Comparison of ENCODE assay signal across 8 cellular contexts in the genomic region with DNA sequence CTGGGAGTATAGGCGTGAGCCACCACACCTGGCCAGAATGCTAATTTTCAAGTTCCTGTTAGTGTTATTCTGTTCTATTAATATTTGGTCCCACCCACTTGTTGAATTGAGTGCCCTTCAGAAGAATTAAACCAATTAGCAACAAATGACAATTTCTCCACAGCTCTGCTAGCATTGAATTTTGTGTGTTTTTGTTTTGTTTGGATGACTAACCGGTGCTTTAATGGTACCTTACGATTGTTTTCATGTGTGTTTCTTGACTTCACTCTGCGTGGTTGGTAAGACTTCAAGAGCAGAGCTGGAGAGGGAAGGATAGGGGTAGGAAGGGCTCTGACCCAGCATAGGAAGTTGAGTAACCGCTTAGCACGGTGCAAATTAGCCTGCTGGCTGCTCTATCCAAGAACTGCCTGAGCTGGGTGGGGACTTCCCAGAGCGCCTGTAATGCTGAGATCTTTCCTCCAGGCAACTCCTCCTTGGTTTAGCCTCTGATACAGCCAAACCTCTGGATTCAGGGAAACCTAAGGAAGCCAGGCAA. TPM values are rescaled to one million over a fixed set of nuclear protein-coding genes. Genes with fewer than 3 reads are reported as not detected.
A peak's percentile ranks its signal among the peaks of the same experiment; 100 is the strongest.
DNase-seq lines count a peak whose midpoint lies in the region; ATAC-seq and TF ChIP-seq lines count a peak whose summit lies in the region.

No MANE protein-coding gene starts in this region.

- no peak for ATAC-seq in HG02870 (IDR thresholded peaks at IDR 0.05; ENCODE audit: unreplicated experiment)
- ATAC-seq in GM18519 (IDR thresholded peaks at IDR 0.05; ENCODE audit: low FRiP score, unreplicated experiment) = no peak

- H3K9me3 ChIP-seq in right atrium auricular region = no peaks in the 10 kb centered on the region
- no peaks in the 10 kb centered on the region for H3K9me3 ChIP-seq in skeletal muscle tissue (ENCODE audit: control insufficient read depth in 3 of 3, low read length in 3 of 3)

- no peak for TF ChIP-seq CTCF in right atrium auricular region (IDR thresholded peaks at IDR 0.05)

- H3K4me3 ChIP-seq in right atrium auricular region = peak overlapping the region in 1 of 2 donors; percentile 24
- peak overlapping the region in 1 of 3 donors; percentile 38 for H3K4me3 ChIP-seq in skeletal muscle tissue (ENCODE audit: low read length in 3 of 3)

- peak overlapping the region; percentile 39 to 66 (median 65) for H3K9ac ChIP-seq in skeletal muscle tissue (ENCODE audit: low read depth in 1 of 3, low read length in 3 of 3)

- DNase-seq in DMS 273 (lab: John Stamatoyannopoulos, UW; ENCODE audit: unreplicated experiment) (peak; percentile 36), DMS 273 treated with DMSO at 0.1 percent for 48 hours (lab: John Stamatoyannopoulos, UW) (no peak), RPMI8226 (peak; percentile 41), right atrium auricular region (ENCODE audit: low spot score) (peak; percentile 86)

- H3K4me1 ChIP-seq in right atrium auricular region = peaks cover 0 to 54% of the 10 kb centered on the region in 2 donors
- H3K4me1 ChIP-seq in skeletal muscle tissue (ENCODE audit: control insufficient read depth in 3 of 3, insufficient read depth in 3 of 3, low read length in 3 of 3) = peaks cover 28 to 36% (median 28%) of the 10 kb centered on the region in 3 donors

- peak overlapping the region; percentile 49 for H3K27ac ChIP-seq in angular gyrus (ENCODE audit: low read depth, low read length)
- H3K27ac ChIP-seq in right atrium auricular region = peak overlapping the region; percentile 80 to 81
- peak overlapping the region; percentile 81 for H3K27ac ChIP-seq in skeletal muscle tissue (ENCODE audit: low read depth, low read length)

- H3K36me3 ChIP-seq in right atrium auricular region = peaks cover 11% of the 10 kb centered on the region
- H3K36me3 ChIP-seq in skeletal muscle tissue (ENCODE audit: control insufficient read depth in 3 of 3, insufficient read depth in 3 of 3, low read length in 3 of 3) = peaks cover 0 to 2% (median 2%) of the 10 kb centered on the region in 3 donors

- H3K27me3 ChIP-seq in right atrium auricular region (no peaks in the 10 kb centered on the region), skeletal muscle tissue (ENCODE audit: control insufficient read depth in 3 of 3, insufficient read depth in 3 of 3, low read length in 3 of 3) (no peaks in the 10 kb centered on the region)

RNA-seq across cellular contexts. Expression of gene ARPC1B, which starts 4.6 kb away (rescaled TPM):
- 100 to 1,000 TPM in 1 of 2 donors, 10 to 100 TPM in 1; 53.0 to 115 TPM for total RNA-seq in right atrium auricular region
- total RNA-seq in skeletal muscle tissue = 44.9 TPM

RNA-seq across cellular contexts. Expression of gene PDAP1, which starts 29.3 kb away (rescaled TPM):
- total RNA-seq in right atrium auricular region (10 to 100 TPM; 70.9 to 93.3 TPM), skeletal muscle tissue (10.4 TPM)

RNA-seq across cellular contexts. Expression of gene BUD31, which starts 29.7 kb away (rescaled TPM):
- total RNA-seq in right atrium auricular region = 10 to 100 TPM; 36.7 to 57.0 TPM
- 44.4 TPM for total RNA-seq in skeletal muscle tissue

RNA-seq across cellular contexts. Expression of gene ARPC1A, which starts 53.4 kb away (rescaled TPM):
- total RNA-seq in right atrium auricular region (100 to 1,000 TPM; 108 to 117 TPM), skeletal muscle tissue (53.2 TPM)

RNA-seq across cellular contexts. Expression of gene PTCD1, which starts 59.5 kb away (rescaled TPM):
- 1 to 10 TPM; 4.6 to 5.3 TPM for total RNA-seq in right atrium auricular region
- total RNA-seq in skeletal muscle tissue = 5.7 TPM
